ENCODE assay signal across 8 cellular contexts in genomic region chr1:121076674-121077073, GRCh38.
A peak's percentile ranks its signal among the peaks of the same experiment; 100 is the strongest.
DNase-seq lines count a peak whose midpoint lies in the region; ATAC-seq and TF ChIP-seq lines count a peak whose summit lies in the region.
"Not testable (repeated sequence)": the region's sequence is repeated elsewhere in the genome, so short reads cannot be mapped to it uniquely, and the experiment has no call there.

No MANE protein-coding gene starts in this region.

- H3K4me3 Mint-ChIP-seq in activated T-cell treated with anti-CD3 and anti-CD28 coated beads, Interleukin-2, amount 50 U/mL, for 4 hours, result not testable (repeated sequence)

- not testable (repeated sequence) for H3K27me3 ChIP-seq in left lung

- TF ChIP-seq CTCF in left lung (IDR thresholded peaks at IDR 0.05), result not testable (repeated sequence)

- not testable (repeated sequence) for H3K9me3 ChIP-seq in left lung

- H3K4me1 Mint-ChIP-seq in activated T-cell treated with anti-CD3 and anti-CD28 coated beads, Interleukin-2, amount 50 U/mL, for 4 hours (ENCODE audit: low read depth), result peaks cover 12% of the 10 kb centered on the region

- H3K27me3 Mint-ChIP-seq in activated T-cell treated with anti-CD3 and anti-CD28 coated beads, Interleukin-2, amount 50 U/mL, for 4 hours (ENCODE audit: low read depth), result not testable (repeated sequence)

- not testable (repeated sequence) for H3K9me3 Mint-ChIP-seq in activated T-cell treated with anti-CD3 and anti-CD28 coated beads, Interleukin-2, amount 50 U/mL, for 4 hours

- H3K27ac ChIP-seq in left lung, result not testable (repeated sequence)

- intact Hi-C loops in left lung (cut with DNase I), result not testable (repeated sequence)

- DNase-seq in activated T-cell treated with anti-CD3 and anti-CD28 coated beads, Interleukin-2, amount 50 U/mL, for 4 hours; left lung: not testable (repeated sequence)

- H3K36me3 Mint-ChIP-seq in activated T-cell treated with anti-CD3 and anti-CD28 coated beads, Interleukin-2, amount 50 U/mL, for 4 hours (ENCODE audit: insufficient read depth), result not testable (repeated sequence)

- not testable (repeated sequence) for H3K4me3 ChIP-seq in left lung

- not testable (repeated sequence) for H3K4me1 ChIP-seq in left lung

- ATAC-seq in GM18498 (IDR thresholded peaks at IDR 0.05; ENCODE audit: unreplicated experiment) (peak; percentile 84), GM19023 (IDR thresholded peaks at IDR 0.05; ENCODE audit: unreplicated experiment) (peak; percentile 64), GM21423 (IDR thresholded peaks at IDR 0.05; ENCODE audit: unreplicated experiment) (peak; percentile 91), HG02623 (IDR thresholded peaks at IDR 0.05; ENCODE audit: unreplicated experiment) (peak; percentile 80), HG03045 (IDR thresholded peaks at IDR 0.05; ENCODE audit: unreplicated experiment) (peak; percentile 76), HG03460 (IDR thresholded peaks at IDR 0.05; ENCODE audit: unreplicated experiment) (peak; percentile 90), left lung (peak; percentile 56)
- ATAC-seq in activated T-cell treated with anti-CD3 and anti-CD28 coated beads, Interleukin-2, amount 50 U/mL, for 4 hours, result peak; percentile 93 to 96

- not testable (repeated sequence) for H3K36me3 ChIP-seq in left lung
